In genomic region chr2:110099036-110099420, GRCh38 we compare ENCODE assay signal across 16 cellular contexts.
"Had no signal": no experiment of that assay in that cellular context is flagged by ENCODE, and none has a peak within 500 bp of the region (broad histone marks: within the 10 kb centered on the region; RNA-seq: fewer than 3 reads in every experiment).

No MANE protein-coding gene starts in this region.

- H3K4me1 Mint-ChIP-seq: neural crest cell had no signal

- H3K4me3 Mint-ChIP-seq: activated naive CD8-positive, alpha-beta T cell; mesothelial cell of epicardium; neural crest cell; T-helper 2 cell treated with Interferon-gamma antibody and Interleukin-4, amounts not matched to agents 5 μg/mL and 100 μg/mL, for 36 hours had no signal

- H3K27ac ChIP-seq: brain microvascular endothelial cell, SJCRH30, tibial nerve had no signal

- H3K9me3 Mint-ChIP-seq: mesothelial cell of epicardium; neural crest cell; T-helper 2 cell treated with Interferon-gamma antibody and Interleukin-4, amounts not matched to agents 5 μg/mL and 100 μg/mL, for 36 hours had no signal

- H3K36me3 ChIP-seq: brain microvascular endothelial cell, pancreas, SJCRH30, tibial nerve had no signal

- DNase-seq: activated CD4-positive, alpha-beta T cell treated with anti-CD3 and anti-CD28 coated beads, Interleukin-2, amount 50 U/mL, for 4 hours; activated CD4-positive, CD25-positive, alpha-beta regulatory T cell treated with anti-CD3 and anti-CD28 coated beads, Interleukin-2, amount 50 U/mL, for 72 hours; activated gamma-delta T cell; activated T-cell treated with anti-CD3 and anti-CD28 coated beads, Interleukin-2, amount 50 U/mL, for 1 hour; amygdala; brain microvascular endothelial cell; effector CD4-positive, alpha-beta T cell; retina; SJCRH30; small intestine had no signal

- H3K36me3 Mint-ChIP-seq: activated naive CD8-positive, alpha-beta T cell; mesothelial cell of epicardium had no signal

- ATAC-seq: pancreas had no signal

- H3K27ac Mint-ChIP-seq: activated naive CD8-positive, alpha-beta T cell; mesothelial cell of epicardium; T-helper 2 cell treated with Interferon-gamma antibody and Interleukin-4, amounts not matched to agents 5 μg/mL and 100 μg/mL, for 36 hours had no signal

- H3K4me3 ChIP-seq: pancreas, SJCRH30, tibial nerve had no signal

- H3K9me3 ChIP-seq: pancreas, SJCRH30, tibial nerve had no signal

- H3K27me3 ChIP-seq: brain microvascular endothelial cell, pancreas, SJCRH30, tibial nerve had no signal
